In genomic region chr12:1117970-1118563, GRCh38 we compare ENCODE assay signal across 1 cellular context.
TF ChIP-seq lines count a peak whose summit lies in the region.

No MANE protein-coding gene starts in this region.

TF ChIP-seq in HepG2, 621 proteins besides CTCF, POLR2A, EP300 and RAD21 (continued from another document):
- no peak for TF ChIP-seq SNAPC4 (CRISPR knock-in tag; IDR thresholded peaks at IDR 0.05)
- no peak for TF ChIP-seq ARID3A (IDR thresholded peaks at IDR 0.05; ENCODE audit: low read depth, low read length)
- no peak for TF ChIP-seq POGK (CRISPR knock-in tag; conservative IDR thresholded peaks at IDR 0.05)
- TF ChIP-seq HHEX (CRISPR knock-in tag; IDR thresholded peaks at IDR 0.05) = no peak
- TF ChIP-seq ZBTB14 (CRISPR knock-in tag; IDR thresholded peaks at IDR 0.05) = no peak
- no peak for TF ChIP-seq ZNF703 (CRISPR knock-in tag; IDR thresholded peaks at IDR 0.05; ENCODE audit: borderline replicate concordance)
- TF ChIP-seq EZH2 (conservative IDR thresholded peaks at IDR 0.05; ENCODE audit: low read depth, low read length) = no peak
- TF ChIP-seq ZSCAN5A (CRISPR knock-in tag; IDR thresholded peaks at IDR 0.05; ENCODE audit: borderline replicate concordance) = no peak
- TF ChIP-seq IRF9 (CRISPR knock-in tag; IDR thresholded peaks at IDR 0.05; ENCODE audit: borderline replicate concordance) = no peak
- TF ChIP-seq TBP (CRISPR knock-in tag; IDR thresholded peaks at IDR 0.05) = no peak
- TF ChIP-seq ZNF281 (CRISPR knock-in tag; IDR thresholded peaks at IDR 0.05; ENCODE audit: borderline replicate concordance) = no peak
- TF ChIP-seq SIN3A (IDR thresholded peaks at IDR 0.05; ENCODE audit: borderline replicate concordance, low read depth, low read length) = no peak
- no peak for TF ChIP-seq ZNF878 (CRISPR knock-in tag; IDR thresholded peaks at IDR 0.05)
- no peak for TF ChIP-seq ATF3 (CRISPR knock-in tag; IDR thresholded peaks at IDR 0.05)
- TF ChIP-seq MYC (CRISPR knock-in tag; IDR thresholded peaks at IDR 0.05; ENCODE audit: borderline replicate concordance) = no peak
